12 cellular contexts compared by ENCODE assay signal in the genomic region with DNA sequence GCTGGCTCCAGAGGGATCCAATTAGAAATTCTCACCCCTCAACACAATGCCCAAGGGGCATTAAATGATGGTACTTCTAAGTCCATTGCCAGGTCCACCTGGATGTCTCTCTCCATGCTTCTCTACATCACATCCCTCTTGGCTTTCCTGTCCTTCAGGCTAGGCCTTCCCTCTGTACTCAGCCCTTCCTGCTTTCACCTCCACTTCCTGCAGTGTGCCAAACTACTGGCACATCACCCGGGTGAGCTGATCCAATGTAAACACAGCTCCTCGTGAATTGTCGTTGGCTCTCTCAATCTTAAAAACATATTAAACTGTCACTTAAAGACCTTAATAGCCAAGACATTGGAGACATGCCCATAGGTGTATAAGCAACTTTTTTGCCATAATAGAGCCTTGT. TPM values are rescaled to one million over a fixed set of nuclear protein-coding genes. Genes with fewer than 3 reads are reported as not detected.
DNase-seq lines count a peak whose midpoint lies in the region; ATAC-seq, FAIRE-seq and TF ChIP-seq lines count a peak whose summit lies in the region.
"Had no signal": no experiment of that assay in that cellular context is flagged by ENCODE, and none has a peak within 500 bp of the region (broad histone marks: within the 10 kb centered on the region; RNA-seq: fewer than 3 reads in every experiment).

No MANE protein-coding gene starts in this region.

- CTCF ChIA-PET in GM12878 (lab: Yijun Ruan, JAX) = interaction anchor here (1.0 to 2.2 kb wide), 6 partner anchors 13 to 157 kb away, joined by 3 to 9 read pairs (median 4); no protein-coding TSS in a partner anchor
- CTCF ChIA-PET in activated CD4-positive, alpha-beta T cell treated with anti-CD3 and anti-CD28 coated beads for 36 hours (lab: Charles Lee) = interaction anchor here (0.6 to 1.5 kb wide), 2 partner anchors 14 to 91 kb away, joined by 3 to 5 read pairs; no protein-coding TSS in a partner anchor

- no peak overlapping the region for H3K9ac ChIP-seq in GM12878 (ENCODE audit: control insufficient read depth, insufficient read depth, low read length)

- H4K20me1 ChIP-seq in GM12878 (ENCODE audit: control insufficient read depth, insufficient read depth) = no peaks in the 10 kb centered on the region

- TF ChIP-seq EP300 in GM12878 (IDR thresholded peaks at IDR 0.05; ENCODE audit: borderline replicate concordance in 1 of 2, control insufficient read depth in 1 of 2, low read depth in 2 of 2, low read length in 2 of 2) = no peak

- TF ChIP-seq CTCF in heart right ventricle (IDR thresholded peaks at IDR 0.05) (no peak), GM12878 (IDR thresholded peaks at IDR 0.05 in 2 of 3, conservative IDR thresholded peaks at IDR 0.05 in 1 of 3; ENCODE audit: control insufficient read depth in 2 of 3, extremely low read depth in 1 of 3, insufficient read depth in 1 of 3, low read depth in 3 of 3, low read length in 3 of 3) (no peak), mucosa of descending colon (IDR thresholded peaks at IDR 0.05) (no peak), vagina (IDR thresholded peaks at IDR 0.05) (no peak)

- H3K36me3 ChIP-seq in heart right ventricle (peaks cover 0 to 40% (median 0%) of the 10 kb centered on the region in 9 donors), GM12878 (ENCODE audit: control insufficient read depth in 2 of 2, insufficient read depth in 2 of 2, low read length in 1 of 2) (no peaks in the 10 kb centered on the region), mucosa of descending colon (ENCODE audit: low read depth) (no peaks in the 10 kb centered on the region), vagina (no peaks in the 10 kb centered on the region)

- WGBS in heart right ventricle, 2 donors = 8 to 20% methylated on average over 3 of the region's 3 CpGs
- WGBS in GM12878 (ENCODE audit: insufficient coverage, insufficient replicate concordance, low lambda C conversion rate, missing lambda C conversion rate) = 98% methylated on average over 3 of the region's 3 CpGs

- H3K4me1 Mint-ChIP-seq in activated CD4-positive, alpha-beta T cell treated with anti-CD3 and anti-CD28 coated beads for 36 hours = peaks cover 27% of the 10 kb centered on the region

- H3K27ac Mint-ChIP-seq in activated CD4-positive, alpha-beta T cell treated with anti-CD3 and anti-CD28 coated beads for 36 hours = no peak overlapping the region
- H3K27ac Mint-ChIP-seq: activated CD4-positive, alpha-beta memory T cell treated with anti-CD3 and anti-CD28 coated beads, Interleukin-2, amount 10 ng/mL, durations not matched to agents 7 days and 5 days had no signal

- POLR2A ChIA-PET in GM12878 (lab: Charles Lee) = interaction anchor here (0.7 to 2.4 kb wide), 3 partner anchors 23 to 73 kb away, joined by 3 to 7 read pairs (median 5); no protein-coding TSS in a partner anchor
- POLR2A ChIA-PET in activated CD4-positive, alpha-beta T cell treated with anti-CD3 and anti-CD28 coated beads for 36 hours (lab: Charles Lee) = no interaction called here

- no peak overlapping the region for H3K4me3 Mint-ChIP-seq in activated CD4-positive, alpha-beta T cell treated with anti-CD3 and anti-CD28 coated beads for 36 hours
- H3K4me3 Mint-ChIP-seq: activated CD4-positive, alpha-beta memory T cell treated with anti-CD3 and anti-CD28 coated beads, Interleukin-2, amount 10 ng/mL, durations not matched to agents 7 days and 5 days had no signal

- SMC1A ChIA-PET in GM12878 (lab: Charles Lee; ENCODE audit: uncharacterized antibody, unreplicated experiment) = interaction anchor here (0.6 to 4.0 kb wide), 13 partner anchors 7 to 264 kb away, joined by 3 to 17 read pairs (median 4); partner anchors contain the start of gene OXTR

- no peaks in the 10 kb centered on the region for H3K9me3 ChIP-seq in heart right ventricle
- H3K9me3 ChIP-seq in GM12878 (replicated peaks; ENCODE audit: control insufficient read depth, insufficient read depth, low read length) = no peaks in the 10 kb centered on the region
- no peaks in the 10 kb centered on the region for H3K9me3 ChIP-seq in mucosa of descending colon
- H3K9me3 ChIP-seq in vagina = no peaks in the 10 kb centered on the region

- TF ChIP-seq POLR2A in GM12878 (IDR thresholded peaks at IDR 0.05; ENCODE audit: low read depth, low read length) (no peak), vagina (IDR thresholded peaks at IDR 0.05) (no peak)

- ATAC-seq in heart right ventricle (no peak), Right ventricle myocardium inferior (no peak), GM12878 (no peak), mucosa of descending colon (peak; percentile 66)
- no peak for ATAC-seq in activated CD4-positive, alpha-beta T cell treated with anti-CD3 and anti-CD28 coated beads for 36 hours

- no peak overlapping the region; the same call in 1 of the 2 replicates for H2AFZ ChIP-seq in GM12878 (ENCODE audit: control insufficient read depth, low read depth, low read length)

- no peaks in the 10 kb centered on the region for H3K36me3 Mint-ChIP-seq in activated CD4-positive, alpha-beta T cell treated with anti-CD3 and anti-CD28 coated beads for 36 hours (ENCODE audit: low read depth)

- H3K79me2 ChIP-seq in GM12878 (ENCODE audit: control insufficient read depth, insufficient read depth, low read length) = no peaks in the 10 kb centered on the region

- TF ChIP-seq RAD21 in GM12878 (IDR thresholded peaks at IDR 0.05; ENCODE audit: insufficient read depth, low read depth, low read length) = no peak

- peak overlapping the region in 1 of 10 donors; percentile 50 for H3K4me3 ChIP-seq in heart right ventricle
- no peak overlapping the region for H3K4me3 ChIP-seq in GM12878
- H3K4me3 ChIP-seq in mucosa of descending colon = no peak overlapping the region
- no peak overlapping the region for H3K4me3 ChIP-seq in vagina

- H3K27me3 ChIP-seq in heart right ventricle (peaks cover 0 to 9% (median 0%) of the 10 kb centered on the region in 7 donors), GM12878 (replicated peaks in 1 of 2; ENCODE audit: control insufficient read depth in 2 of 2, insufficient read depth in 2 of 2, low read length in 1 of 2) (peaks cover 0 to 2% of the 10 kb centered on the region in 2 experiments; a peak in 1 of 4 replicates), vagina (no peaks in the 10 kb centered on the region)

- FAIRE-seq in GM12878 (lab: Jason Lieb, UNC) = no peak
- FAIRE-seq: GM12892 had no signal

- no TSS peak for BruUV-seq in GM12878 (replicated peaks; lab: Mats Ljungman, UMichigan)

- 0 out of 2 replicates have a peak overlapping the region, but pooled peaks have one; percentile 23 for H3K4me2 ChIP-seq in GM12878 (ENCODE audit: control insufficient read depth, insufficient read depth)

- intact Hi-C loops in heart right ventricle (cut with DNase I) (loop anchor here in 2 of 10 donors (10.0 kb wide), 1 partner anchor 61 kb away; no protein-coding TSS in a partner anchor), Right ventricle myocardium inferior (cut with DNase I) (no loop called here), GM12878 (cut with micrococcal nuclease; ENCODE audit: unreplicated experiment) (loop anchor here (2.0 kb wide), 2 partner anchors 73 to 117 kb away; no protein-coding TSS in a partner anchor), mucosa of descending colon (cut with DNase I, micrococcal nuclease) (loop anchor here in 1 of 2 donors (10.0 kb wide), 1 partner anchor 61 kb away; no protein-coding TSS in a partner anchor), vagina (cut with DNase I) (loop anchor here (10.0 kb wide), 1 partner anchor 49 kb away; no protein-coding TSS in a partner anchor)
- intact Hi-C loops in activated CD4-positive, alpha-beta T cell treated with anti-CD3 and anti-CD28 coated beads for 36 hours (cut with DNase I, micrococcal nuclease) = no loop called here

- in situ Hi-C loops in GM12878 (cut with MboI) = no loop called here

- RAD21 ChIA-PET in GM12878 (lab: Charles Lee; ENCODE audit: unreplicated experiment) = interaction anchor here (0.9 to 1.2 kb wide), 2 partner anchors 19 to 74 kb away, joined by 4 read pairs; no protein-coding TSS in a partner anchor

- DNase-seq in heart right ventricle (no peak), Right ventricle myocardium inferior (ENCODE audit: missing footprints) (no peak), GM12878 (ENCODE audit: low read depth, low spot score) (no peak), mucosa of descending colon (peak in 2 of 3 donors; percentile 51 to 67), vagina (ENCODE audit: extremely low spot score in 2 of 2) (no peak), NCI-H446 treated with DMSO at 0.1 percent for 48 hours (lab: John Stamatoyannopoulos, UW) (no peak), T1000 (lab: John Stamatoyannopoulos, UW) (no peak)
- DNase-seq in activated CD4-positive, alpha-beta T cell treated with anti-CD3 and anti-CD28 coated beads for 36 hours = no peak
- DNase-seq: activated CD4-positive, alpha-beta memory T cell treated with anti-CD3 and anti-CD28 coated beads, Interleukin-2, amount 10 ng/mL, durations not matched to agents 7 days and 5 days; NCI-H226; SW 1271 had no signal

- peaks cover 2% of the 10 kb centered on the region for H3K27me3 Mint-ChIP-seq in activated CD4-positive, alpha-beta T cell treated with anti-CD3 and anti-CD28 coated beads for 36 hours

- peaks cover 7 to 91% (median 80%) of the 10 kb centered on the region in 9 donors for H3K4me1 ChIP-seq in heart right ventricle
- peaks cover 18% of the 10 kb centered on the region for H3K4me1 ChIP-seq in GM12878 (ENCODE audit: control insufficient read depth, insufficient read depth, low read length)
- H3K4me1 ChIP-seq in mucosa of descending colon (ENCODE audit: low read depth) = peaks cover 20% of the 10 kb centered on the region
- peaks cover 56% of the 10 kb centered on the region for H3K4me1 ChIP-seq in vagina

- H3K9me3 Mint-ChIP-seq in activated CD4-positive, alpha-beta T cell treated with anti-CD3 and anti-CD28 coated beads for 36 hours (ENCODE audit: low read depth) = no peaks in the 10 kb centered on the region
- H3K9me3 Mint-ChIP-seq: activated CD4-positive, alpha-beta memory T cell treated with anti-CD3 and anti-CD28 coated beads, Interleukin-2, amount 10 ng/mL, durations not matched to agents 7 days and 5 days had no signal

- H3K27ac ChIP-seq in heart right ventricle = peak overlapping the region in 9 of 10 donors; percentile 47 to 88 (median 79)
- no peak overlapping the region for H3K27ac ChIP-seq in GM12878 (ENCODE audit: control insufficient read depth, insufficient read depth)
- H3K27ac ChIP-seq in vagina = peak overlapping the region; percentile 33

RNA-seq across cellular contexts. Expression of gene LMCD1, which starts 4.0 kb away (rescaled TPM):
- total RNA-seq in heart right ventricle (10 to 100 TPM; 28.2 to 75.7 (median 45.7) TPM), Right ventricle myocardium inferior (48.1 TPM), GM12878 (2014; rRNA removed) (2.5 and 3.2 TPM in 2 replicates), GM12878 (2014; rRNA removed; fragmentation: Illumina TruSeq; extraction: Trizol) (0.83 and 0.89 TPM in 2 replicates), GM12878 (2021) (1.7 and 1.9 TPM in 2 replicates), mucosa of descending colon (1 to 10 TPM; 5.1 to 9.7 (median 7.2) TPM), vagina (78.3 TPM)
- polyA plus RNA-seq in heart right ventricle (100 to 1,000 TPM in 1 of 2 donors, 10 to 100 TPM in 1; 18.6 to 459 TPM), GM12878 (2011; rRNA removed) (4.2 and 6.4 TPM in 2 replicates), GM12878 (2014; fragmentation: Illumina TruSeq; extraction: Trizol) (1.3 and 1.7 TPM in 2 replicates), GM12878 (2014; fragmentation: Nextera tagmentation; extraction: Ambion mirVana) (under 1 TPM; 0.27 to 0.35 TPM), GM12878 (2014; rRNA removed) (1.7 and 3.3 TPM in 2 replicates), GM12878 (2016; fragmentation: Nextera tagmentation; extraction: Ambion mirVana) (1 to 10 TPM in 1 of 2 experiments, under 1 TPM in 1; 0.81 to 1.7 TPM)
- total RNA-seq in GM12878 (2013; cell fraction: nucleolus; rRNA removed) = 14.3 and 18.7 TPM in 2 replicates
- 0.68 TPM for polyA plus RNA-seq in GM12878 (2011; ENCODE audit: low read depth)
- polyA plus RNA-seq in GM12878 (2011; cell fraction: cytosol; rRNA removed) = 6.5 and 7.6 TPM in 2 replicates
- polyA plus RNA-seq in GM12878 (2011; cell fraction: nucleus; rRNA removed) = 6.5 and 7.1 TPM in 2 replicates
- 2.4 and 3.3 TPM in 2 replicates for polyA plus RNA-seq in GM12878 (2012)
- 1.6 and 2.0 TPM in 2 replicates for polyA minus RNA-seq in GM12878 (2011; rRNA and poly(A)+ RNA removed)
- polyA minus RNA-seq in GM12878 (2011; cell fraction: cytosol; rRNA and poly(A)+ RNA removed) = 1.4 and 1.7 TPM in 2 replicates
- polyA minus RNA-seq in GM12878 (2011; cell fraction: nucleus; rRNA and poly(A)+ RNA removed) = 2.2 and 3.2 TPM in 2 replicates
- 1 to 10 TPM; 3.1 to 4.9 TPM for total RNA-seq in activated CD4-positive, alpha-beta T cell treated with anti-CD3 and anti-CD28 coated beads for 36 hours

Comparison
In these comparisons a context has a peak if more than half of its experiments do, and no peak if none do; other contexts are left out.
1. DNase-seq: peak in mucosa of descending colon (2 of 3); none in heart right ventricle (0 of 2), Right ventricle myocardium inferior (single experiment), GM12878 (single experiment), vagina (0 of 2), NCI-H446 treated with DMSO at 0.1 percent for 48 hours (single experiment), activated CD4-positive, alpha-beta T cell treated with anti-CD3 and anti-CD28 coated beads for 36 hours (single experiment) and T1000 (single experiment).
2. intact Hi-C loops: an anchor here in GM12878 (2.0 kb wide) and vagina (10.0 kb wide); none called in Right ventricle myocardium inferior and activated CD4-positive, alpha-beta T cell treated with anti-CD3 and anti-CD28 coated beads for 36 hours.